Comparison of ENCODE assay signal across 25 cellular contexts in genomic region chr3:171297228-171297627, GRCh38.
"Had no signal": no experiment of that assay in that cellular context is flagged by ENCODE, and none has a peak within 500 bp of the region (broad histone marks: within the 10 kb centered on the region; RNA-seq: fewer than 3 reads in every experiment).

No MANE protein-coding gene starts in this region.

- ATAC-seq: activated CD4-positive, alpha-beta T cell treated with anti-CD3 and anti-CD28 coated beads for 36 hours; activated T-helper 17 cell treated with anti-CD3 and anti-CD28 coated beads, Interleukin-2, amount 50 U/mL, for 72 hours; PC-3; T-cell had no signal

- H3K4me3 Mint-ChIP-seq: activated CD4-positive, alpha-beta memory T cell treated with anti-CD3 and anti-CD28 coated beads, Interleukin-2, amount 10 ng/mL, durations not matched to agents 7 days and 5 days; activated CD4-positive, alpha-beta T cell treated with anti-CD3 and anti-CD28 coated beads for 36 hours; activated naive CD4-positive, alpha-beta T cell treated with anti-CD3 and anti-CD28 coated beads for 36 hours; activated naive CD8-positive, alpha-beta T cell; activated T-helper 17 cell treated with anti-CD3 and anti-CD28 coated beads, Interleukin-2, amount 50 U/mL, for 72 hours; T-cell had no signal

- FAIRE-seq: TTC549 had no signal

- H3K27ac Mint-ChIP-seq: activated CD4-positive, alpha-beta memory T cell treated with anti-CD3 and anti-CD28 coated beads, Interleukin-2, amount 10 ng/mL, durations not matched to agents 7 days and 5 days; activated CD4-positive, alpha-beta T cell treated with anti-CD3 and anti-CD28 coated beads for 36 hours; activated naive CD4-positive, alpha-beta T cell treated with anti-CD3 and anti-CD28 coated beads for 36 hours; activated naive CD8-positive, alpha-beta T cell; activated T-helper 17 cell treated with anti-CD3 and anti-CD28 coated beads, Interleukin-2, amount 50 U/mL, for 72 hours; T-cell had no signal

- H3K27me3 Mint-ChIP-seq: activated CD4-positive, alpha-beta memory T cell treated with anti-CD3 and anti-CD28 coated beads, Interleukin-2, amount 10 ng/mL, durations not matched to agents 7 days and 5 days; activated CD4-positive, alpha-beta T cell treated with anti-CD3 and anti-CD28 coated beads for 36 hours; activated naive CD8-positive, alpha-beta T cell; activated T-helper 17 cell treated with anti-CD3 and anti-CD28 coated beads, Interleukin-2, amount 50 U/mL, for 72 hours; T-cell had no signal

- H3K9me3 Mint-ChIP-seq: activated naive CD4-positive, alpha-beta T cell treated with anti-CD3 and anti-CD28 coated beads for 36 hours; activated T-helper 17 cell treated with anti-CD3 and anti-CD28 coated beads, Interleukin-2, amount 50 U/mL, for 72 hours; T-cell had no signal

- DNase-seq: activated CD4-positive, alpha-beta memory T cell treated with anti-CD3 and anti-CD28 coated beads, Interleukin-2, amount 10 ng/mL, durations not matched to agents 7 days and 5 days; activated CD4-positive, alpha-beta T cell treated with anti-CD3 and anti-CD28 coated beads for 36 hours; activated CD4-positive, alpha-beta T cell treated with anti-CD3 and anti-CD28 coated beads, Interleukin-2, amount 50 U/mL, for 1 hour; activated CD4-positive, CD25-positive, alpha-beta regulatory T cell; activated gamma-delta T cell; activated naive CD4-positive, alpha-beta T cell treated with anti-CD3 and anti-CD28 coated beads for 36 hours; activated T-cell treated with anti-CD3 and anti-CD28 coated beads for 4 hours; activated T-cell treated with anti-CD3 and anti-CD28 coated beads, Interleukin-2, amount 50 U/mL, for 48 hours; amygdala; Kasumi-1; KBM-7; NCI-H1105 treated with DMSO at 0.1 percent for 48 hours; NCI-H1436 treated with DMSO at 0.1 percent for 48 hours; NCI-H187; NCI-H2081; NCI-H446; NCI-H524; PC-3; SIG-M5; T-cell; T-helper 2 cell; T1000 had no signal
